In the genomic region with DNA sequence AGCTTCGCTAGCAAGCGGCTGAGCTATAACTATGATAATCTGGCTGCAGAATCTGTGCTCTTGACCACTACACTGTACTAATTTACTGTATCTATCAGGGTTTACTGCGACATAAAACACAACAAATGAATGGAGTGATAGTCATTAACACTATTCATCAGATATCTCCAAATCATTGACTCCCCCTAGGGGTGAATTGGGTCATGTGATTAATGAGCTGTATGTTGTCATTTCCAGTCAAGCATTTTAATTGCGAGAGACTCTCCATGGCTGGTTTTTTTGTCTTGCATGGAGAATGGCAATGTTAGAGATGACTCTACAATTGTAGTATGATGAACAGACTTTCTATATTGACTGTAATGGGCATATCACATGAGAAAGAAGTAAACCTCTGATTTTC, we compare ENCODE assay signal across 16 cellular contexts. TPM values are rescaled to one million over a fixed set of nuclear protein-coding genes. Genes with fewer than 3 reads are reported as not detected.
A peak's percentile ranks its signal among the peaks of the same experiment; 100 is the strongest.
DNase-seq lines count a peak whose midpoint lies in the region; ATAC-seq, FAIRE-seq and TF ChIP-seq lines count a peak whose summit lies in the region.
"Had no signal": no experiment of that assay in that cellular context is flagged by ENCODE, and none has a peak within 500 bp of the region (broad histone marks: within the 10 kb centered on the region; RNA-seq: fewer than 3 reads in every experiment).

No MANE protein-coding gene starts in this region.

- POLR2A ChIA-PET in GM12878 (lab: Charles Lee): no interaction called here

- H3K27ac ChIP-seq in GM12878 (ENCODE audit: control insufficient read depth, insufficient read depth): no peak overlapping the region
- H3K27ac ChIP-seq in tibial nerve: no peak overlapping the region
- H3K27ac ChIP-seq: psoas muscle had no signal

- H3K36me3 ChIP-seq in GM12878 (ENCODE audit: control insufficient read depth in 2 of 2, insufficient read depth in 2 of 2, low read length in 1 of 2) (no peaks in the 10 kb centered on the region), tibial nerve (no peaks in the 10 kb centered on the region)

- ATAC-seq in GM12878 (peak; percentile 29; the same call in 1 of the 3 replicates), HG03457 (IDR thresholded peaks at IDR 0.05; ENCODE audit: unreplicated experiment) (no peak), GM18870 (IDR thresholded peaks at IDR 0.05; ENCODE audit: unreplicated experiment) (no peak)
- ATAC-seq: activated CD8-positive, alpha-beta T cell treated with anti-CD3 and anti-CD28 coated beads for 36 hours; activated T-helper 17 cell treated with anti-CD3 and anti-CD28 coated beads, Interleukin-2, amount 50 U/mL, for 72 hours; psoas muscle had no signal

- no peaks in the 10 kb centered on the region for H3K79me2 ChIP-seq in GM12878 (ENCODE audit: control insufficient read depth, insufficient read depth, low read length)

- no peak for TF ChIP-seq RAD21 in GM12878 (IDR thresholded peaks at IDR 0.05; ENCODE audit: insufficient read depth, low read depth, low read length)

- RAD21 ChIA-PET in GM12878 (lab: Charles Lee; ENCODE audit: unreplicated experiment): interaction anchor here (1.0 kb wide), 2 partner anchors 10 to 12 kb away, joined by 3 read pairs; no protein-coding TSS in a partner anchor

- H3K4me2 ChIP-seq in GM12878 (ENCODE audit: control insufficient read depth, insufficient read depth): no peak overlapping the region

- no peak overlapping the region for H3K4me3 ChIP-seq in GM12878
- no peak overlapping the region for H3K4me3 ChIP-seq in tibial nerve
- H3K4me3 ChIP-seq: psoas muscle had no signal

- no peaks in the 10 kb centered on the region for H4K20me1 ChIP-seq in GM12878 (ENCODE audit: control insufficient read depth, insufficient read depth)

- no peak for FAIRE-seq in GM12878 (lab: Jason Lieb, UNC)

- 47% methylated on average over 4 of the region's 4 CpGs for WGBS in GM12878 (ENCODE audit: insufficient coverage, insufficient replicate concordance, low lambda C conversion rate, missing lambda C conversion rate)
- WGBS in tibial nerve, 2 donors: 84 to 86% methylated on average over 4 of the region's 4 CpGs

- H3K4me1 ChIP-seq in GM12878 (ENCODE audit: control insufficient read depth, insufficient read depth, low read length): no peaks in the 10 kb centered on the region
- H3K4me1 ChIP-seq in tibial nerve: peaks cover 0 to 20% (median 6%) of the 10 kb centered on the region in 4 donors

- TF ChIP-seq POLR2A in GM12878 (IDR thresholded peaks at IDR 0.05; ENCODE audit: low read depth, low read length): no peak
- TF ChIP-seq POLR2A in tibial nerve (IDR thresholded peaks at IDR 0.05): no peak

- in situ Hi-C loops in GM12878 (cut with MboI): no loop called here

- CTCF ChIA-PET in GM12878 (lab: Yijun Ruan, JAX): interaction anchor here (0.5 to 2.0 kb wide), 7 partner anchors 9 to 727 kb away, joined by 3 to 7 read pairs (median 4); no protein-coding TSS in a partner anchor

- H3K27me3 ChIP-seq in GM12878 (replicated peaks in 1 of 2; ENCODE audit: control insufficient read depth in 2 of 2, insufficient read depth in 2 of 2, low read length in 1 of 2) (peaks cover 0 to 2% of the 10 kb centered on the region in 2 experiments; a peak in 2 of 4 replicates), tibial nerve (no peaks in the 10 kb centered on the region)

- H2AFZ ChIP-seq in GM12878 (ENCODE audit: control insufficient read depth, low read depth, low read length): no peak overlapping the region

- no TSS peak for BruUV-seq in GM12878 (replicated peaks; lab: Mats Ljungman, UMichigan)

- peak; percentile 51 for DNase-seq in NCI-H82 (lab: John Stamatoyannopoulos, UW)
- no peak for DNase-seq in NCI-H82 treated with DMSO at 0.1 percent for 48 hours (lab: John Stamatoyannopoulos, UW; ENCODE audit: unreplicated experiment)
- DNase-seq in M059J (ENCODE audit: low read depth): peak; percentile 52
- DNase-seq in GM12878 (ENCODE audit: low read depth, low spot score): no peak
- peak; percentile 62 for DNase-seq in renal cortical epithelial cell (ENCODE audit: low read depth)
- no peak for DNase-seq in tibial nerve (ENCODE audit: low spot score in 2 of 2)
- DNase-seq: activated CD8-positive, alpha-beta T cell treated with anti-CD3 and anti-CD28 coated beads for 36 hours; aorta; dermis blood vessel endothelial cell; DMS79 treated with DMSO at 0.1 percent for 48 hours; psoas muscle; SHP77 treated with DMSO at 0.1 percent for 48 hours; stimulated activated CD4-positive, alpha-beta T cell treated with anti-CD3 and anti-CD28 coated beads, Interleukin-2, amount 100 ng/mL, for 24 hours had no signal

- intact Hi-C loops in GM12878 (cut with micrococcal nuclease; ENCODE audit: unreplicated experiment): no loop called here

- SMC1A ChIA-PET in GM12878 (lab: Charles Lee; ENCODE audit: uncharacterized antibody, unreplicated experiment): interaction anchor here (0.9 to 1.7 kb wide), 3 partner anchors 10 to 21 kb away, joined by 3 to 4 read pairs (median 3); no protein-coding TSS in a partner anchor

- no peaks in the 10 kb centered on the region for H3K9me3 ChIP-seq in GM12878 (replicated peaks; ENCODE audit: control insufficient read depth, insufficient read depth, low read length)
- no peaks in the 10 kb centered on the region for H3K9me3 ChIP-seq in tibial nerve
- H3K9me3 ChIP-seq: psoas muscle had no signal

- no peak for TF ChIP-seq EP300 in GM12878 (IDR thresholded peaks at IDR 0.05; ENCODE audit: borderline replicate concordance in 1 of 2, control insufficient read depth in 1 of 2, low read depth in 2 of 2, low read length in 2 of 2)
- TF ChIP-seq EP300 in tibial nerve (IDR thresholded peaks at IDR 0.05): no peak

- TF ChIP-seq CTCF in GM12878 (IDR thresholded peaks at IDR 0.05 in 2 of 3, conservative IDR thresholded peaks at IDR 0.05 in 1 of 3; ENCODE audit: control insufficient read depth in 2 of 3, extremely low read depth in 1 of 3, insufficient read depth in 1 of 3, low read depth in 3 of 3, low read length in 3 of 3) (peak in 1 of 3 experiments; percentile 18; a peak in 1 of 6 replicates), tibial nerve (IDR thresholded peaks at IDR 0.05) (no peak)

- H3K9ac ChIP-seq in GM12878 (ENCODE audit: control insufficient read depth, insufficient read depth, low read length): no peak overlapping the region

TF ChIP-seq in GM12878, 131 proteins besides CTCF, POLR2A, EP300 and RAD21 (continues in another document):
- TF ChIP-seq POU2F2 (IDR thresholded peaks at IDR 0.05; ENCODE audit: borderline replicate concordance, low read depth, low read length) (no peak), RUNX3 (IDR thresholded peaks at IDR 0.05; ENCODE audit: low read length) (no peak), TCF3 (IDR thresholded peaks at IDR 0.05; ENCODE audit: borderline replicate concordance, insufficient read depth, low read depth, low read length) (no peak), EED (IDR thresholded peaks at IDR 0.05; ENCODE audit: low read depth) (no peak), SRF (IDR thresholded peaks at IDR 0.05; ENCODE audit: low read depth in 2 of 2, low read length in 2 of 2) (no peak), GABPA (IDR thresholded peaks at IDR 0.05; ENCODE audit: low read depth) (no peak), NFXL1 (IDR thresholded peaks at IDR 0.05; ENCODE audit: borderline replicate concordance) (no peak), FOS (IDR thresholded peaks at IDR 0.05; ENCODE audit: borderline replicate concordance, extremely low read depth, insufficient read length) (no peak), ZNF274 (IDR thresholded peaks at IDR 0.05; ENCODE audit: insufficient read depth, insufficient read length) (no peak), BACH1 (IDR thresholded peaks at IDR 0.05; ENCODE audit: borderline replicate concordance) (no peak), CHD4 (IDR thresholded peaks at IDR 0.05) (no peak)

RNA-seq across cellular contexts. Expression of gene TM4SF18, which starts 10.5 kb away (rescaled TPM):
- 19.7 and 25.4 TPM in 2 replicates for total RNA-seq in M059J (2014; rRNA removed; shearing (Covaris generic))
- total RNA-seq in GM12878 (2013; cell fraction: nucleolus; rRNA removed): not detected in 2 replicates
- not detected in 2 replicates for total RNA-seq in GM12878 (2014; rRNA removed)
- total RNA-seq in GM12878 (2014; rRNA removed; fragmentation: Illumina TruSeq; extraction: Trizol): not detected in 2 replicates
- total RNA-seq in GM12878 (2021): not detected in 2 replicates
- not detected for polyA plus RNA-seq in GM12878 (2011; ENCODE audit: low read depth)
- not detected in 2 replicates for polyA plus RNA-seq in GM12878 (2011; rRNA removed)
- not detected in 2 replicates for polyA plus RNA-seq in GM12878 (2011; cell fraction: cytosol; rRNA removed)
- not detected in 2 replicates for polyA plus RNA-seq in GM12878 (2011; cell fraction: nucleus; rRNA removed)
- not detected in 2 replicates for polyA plus RNA-seq in GM12878 (2012)
- 0.01 TPM in 1 of 2 replicates, not detected in the other for polyA plus RNA-seq in GM12878 (2014; fragmentation: Illumina TruSeq; extraction: Trizol)
- not detected for polyA plus RNA-seq in GM12878 (2014; fragmentation: Nextera tagmentation; extraction: Ambion mirVana)
- polyA plus RNA-seq in GM12878 (2014; rRNA removed): not detected in 2 replicates
- polyA plus RNA-seq in GM12878 (2016; fragmentation: Nextera tagmentation; extraction: Ambion mirVana): not detected
- polyA minus RNA-seq in GM12878 (2011; rRNA and poly(A)+ RNA removed): not detected in 2 replicates
- polyA minus RNA-seq in GM12878 (2011; cell fraction: cytosol; rRNA and poly(A)+ RNA removed): not detected in 2 replicates
- polyA minus RNA-seq in GM12878 (2011; cell fraction: nucleus; rRNA and poly(A)+ RNA removed): not detected in 2 replicates
- total RNA-seq in renal cortical epithelial cell: 11.9 and 21.5 TPM in 2 replicates
- 10 to 100 TPM in 1 of 4 donors, 1 to 10 TPM in 3; 1.5 to 12.7 (median 4.6) TPM for total RNA-seq in tibial nerve
- total RNA-seq: activated CD8-positive, alpha-beta T cell treated with anti-CD3 and anti-CD28 coated beads for 36 hours; activated T-helper 17 cell treated with anti-CD3 and anti-CD28 coated beads, Interleukin-2, amount 50 U/mL, for 72 hours had no signal

RNA-seq across cellular contexts. Expression of gene TM4SF1, which starts 33.5 kb away (rescaled TPM):
- total RNA-seq in M059J (2014; rRNA removed; shearing (Covaris generic)): 188 and 207 TPM in 2 replicates
- total RNA-seq in GM12878 (2013; cell fraction: nucleolus; rRNA removed): 0.42 TPM in 1 of 2 replicates, not detected in the other
- total RNA-seq in GM12878 (2014; rRNA removed) (not detected in 2 replicates), GM12878 (2014; rRNA removed; fragmentation: Illumina TruSeq; extraction: Trizol) (not detected in 2 replicates), GM12878 (2021) (0.56 and 1.2 TPM in 2 replicates), renal cortical epithelial cell (63.8 and 247 TPM in 2 replicates), tibial nerve (100 to 1,000 TPM; 132 to 264 (median 169) TPM)
- polyA plus RNA-seq in GM12878 (2011; ENCODE audit: low read depth): not detected
- polyA plus RNA-seq in GM12878 (2011; rRNA removed) (0.05 TPM in 1 of 2 replicates, not detected in the other), GM12878 (2014; fragmentation: Illumina TruSeq; extraction: Trizol) (not detected in 2 replicates), GM12878 (2014; fragmentation: Nextera tagmentation; extraction: Ambion mirVana) (not detected), GM12878 (2014; rRNA removed) (not detected in 2 replicates), GM12878 (2016; fragmentation: Nextera tagmentation; extraction: Ambion mirVana) (not detected)
- polyA plus RNA-seq in GM12878 (2011; cell fraction: cytosol; rRNA removed): 0.07 and 0.10 TPM in 2 replicates
- not detected in 2 replicates for polyA plus RNA-seq in GM12878 (2011; cell fraction: nucleus; rRNA removed)
- not detected in 2 replicates for polyA plus RNA-seq in GM12878 (2012)
- not detected in 2 replicates for polyA minus RNA-seq in GM12878 (2011; rRNA and poly(A)+ RNA removed)
- polyA minus RNA-seq in GM12878 (2011; cell fraction: cytosol; rRNA and poly(A)+ RNA removed): 7.8 and 15.4 TPM in 2 replicates
- 1.2 and 2.5 TPM in 2 replicates for polyA minus RNA-seq in GM12878 (2011; cell fraction: nucleus; rRNA and poly(A)+ RNA removed)
- total RNA-seq: activated CD8-positive, alpha-beta T cell treated with anti-CD3 and anti-CD28 coated beads for 36 hours had no signal

Comparison
In these comparisons a context has a peak if more than half of its experiments do, and no peak if none do; other contexts are left out.
1. DNase-seq: peak in NCI-H82 (single experiment), M059J (single experiment) and renal cortical epithelial cell (single experiment); none in NCI-H82 treated with DMSO at 0.1 percent for 48 hours (single experiment), GM12878 (single experiment) and tibial nerve (0 of 2).
2. RNA of gene TM4SF1, which starts 33.5 kb away (total RNA-seq): 132 to 264 TPM in tibial nerve, 188 to 207 TPM in M059J and 63.8 to 247 TPM in renal cortical epithelial cell; 0.42 to 1.2 TPM in GM12878; every median in the first group is over 10 times any median in the second.